8 cellular contexts compared by ENCODE assay signal in the genomic region with DNA sequence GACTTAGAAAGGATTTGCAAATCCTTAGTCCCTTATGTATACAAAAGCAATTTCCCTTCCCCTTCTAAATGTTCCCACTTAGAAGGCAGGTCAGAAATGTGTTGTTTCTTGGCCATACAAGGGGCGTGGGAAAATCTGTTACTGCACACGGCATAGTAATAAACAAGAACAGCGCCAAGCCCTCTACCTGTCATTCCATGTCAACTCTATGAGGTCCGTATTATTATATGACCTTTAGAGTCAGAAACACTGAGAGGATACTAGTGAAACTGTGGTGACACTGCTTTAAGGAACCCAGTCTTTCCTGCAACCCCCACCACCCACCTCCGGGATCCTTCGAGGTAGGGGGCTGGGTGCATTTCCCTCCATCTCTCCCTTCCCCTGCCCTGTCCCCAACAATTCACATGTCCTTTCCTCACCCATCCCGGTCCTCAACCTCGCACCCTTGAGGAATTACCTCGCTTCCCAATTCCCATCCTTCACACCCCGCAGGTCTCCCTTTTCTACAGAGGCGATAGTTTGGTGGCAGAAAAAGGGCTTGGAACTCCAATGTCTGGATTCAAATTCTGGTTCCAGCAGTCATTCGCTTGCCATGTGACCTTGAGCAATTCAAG. TPM values are rescaled to one million over a fixed set of nuclear protein-coding genes. Genes with fewer than 3 reads are reported as not detected.
DNase-seq lines count a peak whose midpoint lies in the region; ATAC-seq and TF ChIP-seq lines count a peak whose summit lies in the region.

No MANE protein-coding gene starts in this region.

- H3K36me3 ChIP-seq in esophagus muscularis mucosa (peaks cover 8 to 28% (median 22%) of the 10 kb centered on the region in 4 donors), rectal smooth muscle tissue (ENCODE audit: control insufficient read depth, insufficient read depth, low read length) (peaks cover 2% of the 10 kb centered on the region)

- peak overlapping the region; percentile 83 to 90 (median 87) for H3K27ac ChIP-seq in esophagus muscularis mucosa (replicated peaks in 1 of 4)
- peak overlapping the region; percentile 93 for H3K27ac ChIP-seq in rectal smooth muscle tissue (ENCODE audit: low read depth, low read length)

- H3K27me3 ChIP-seq in esophagus muscularis mucosa: no peaks in the 10 kb centered on the region
- no peaks in the 10 kb centered on the region for H3K27me3 ChIP-seq in rectal smooth muscle tissue (ENCODE audit: control insufficient read depth, insufficient read depth, low read length)

- H3K4me3 ChIP-seq in GM08714 (ENCODE audit: low read length) (peak overlapping the region; percentile 93), esophagus muscularis mucosa (peak overlapping the region; percentile 54 to 80 (median 74)), rectal smooth muscle tissue (ENCODE audit: low read length) (peak overlapping the region; percentile 100)

- TF ChIP-seq POLR2A in esophagus muscularis mucosa (IDR thresholded peaks at IDR 0.05; ENCODE audit: low read depth): no peak

- TF ChIP-seq EP300 in esophagus muscularis mucosa (IDR thresholded peaks at IDR 0.05): no peak

- WGBS in esophagus muscularis mucosa: 8% methylated on average over 12 of the region's 12 CpGs

- ATAC-seq in HG03378 (IDR thresholded peaks at IDR 0.05; ENCODE audit: unreplicated experiment): no peak
- ATAC-seq in GM21576 (IDR thresholded peaks at IDR 0.05; ENCODE audit: unreplicated experiment): no peak

- H3K9ac ChIP-seq in rectal smooth muscle tissue (ENCODE audit: low read length): peak overlapping the region; percentile 98

- DNase-seq in RPMI8226 (peak; percentile 31), esophagus muscularis mucosa (ENCODE audit: extremely low spot score) (no peak), HuH-7 (ENCODE audit: low spot score) (no peak)
- no peak for DNase-seq in effector CD4-positive, alpha-beta T cell

- H3K4me1 ChIP-seq in esophagus muscularis mucosa (peaks cover 16 to 39% (median 31%) of the 10 kb centered on the region in 4 donors), rectal smooth muscle tissue (ENCODE audit: control insufficient read depth, insufficient read depth, low read length) (peaks cover 5% of the 10 kb centered on the region)

- intact Hi-C loops in esophagus muscularis mucosa (cut with DNase I): no loop called here

- no peaks in the 10 kb centered on the region for H3K9me3 ChIP-seq in esophagus muscularis mucosa

- TF ChIP-seq CTCF in esophagus muscularis mucosa (IDR thresholded peaks at IDR 0.05): no peak

RNA-seq across cellular contexts. Expression of a gene that starts 0.7 kb away (rescaled TPM):
- 100 to 1,000 TPM in 3 of 4 donors, 10 to 100 TPM in 1; 95.4 to 129 (median 120) TPM for total RNA-seq in esophagus muscularis mucosa

RNA-seq across cellular contexts. Expression of a gene that starts 41.5 kb away (rescaled TPM):
- total RNA-seq in esophagus muscularis mucosa: 10 to 100 TPM; 16.1 to 30.8 (median 23.2) TPM
